ENCODE assay signal across 28 cellular contexts in the genomic region with DNA sequence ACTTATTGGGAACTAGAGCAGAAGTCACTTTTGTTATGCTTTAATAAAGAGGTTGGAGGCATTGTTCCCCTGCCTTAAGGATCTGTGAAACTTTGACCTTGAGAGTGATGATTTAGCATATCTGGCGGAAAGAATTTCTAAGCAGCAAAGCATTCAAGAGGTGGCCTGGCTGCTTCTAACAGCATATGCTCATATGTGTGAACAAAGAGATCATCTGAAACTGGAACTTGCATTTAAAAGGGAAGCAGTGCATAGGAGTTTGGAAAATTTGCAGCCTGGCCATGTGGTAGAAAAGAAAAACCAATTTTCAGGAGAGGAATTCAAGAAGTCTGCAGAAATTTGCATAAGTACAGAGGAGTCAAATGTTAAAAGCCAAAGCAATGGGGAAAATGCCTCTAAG.
"Had no signal": no experiment of that assay in that cellular context is flagged by ENCODE, and none has a peak within 500 bp of the region (broad histone marks: within the 10 kb centered on the region; RNA-seq: fewer than 3 reads in every experiment).

No MANE protein-coding gene starts in this region.

- H3K4me1 Mint-ChIP-seq: naive thymus-derived CD4-positive, alpha-beta T cell; natural killer cell; nephron; neural progenitor cell; stimulated activated naive CD8-positive, alpha-beta T cell treated with anti-CD3 and anti-CD28 coated beads, Interleukin-15, amount 100 ng/mL, for 72 hours had no signal

- H3K4me1 ChIP-seq: neural progenitor cell, parathyroid adenoma, psoas muscle, sigmoid colon, testis, tibial artery, transverse colon, upper lobe of right lung, uterus had no signal

- H3K27me3 Mint-ChIP-seq: type B pancreatic cell had no signal

- H3K36me3 ChIP-seq: neural progenitor cell, ovary, sigmoid colon, suprapubic skin, tibial artery, transverse colon, upper lobe of right lung, uterus had no signal

- H3K9me3 ChIP-seq: psoas muscle, testis, upper lobe of right lung had no signal

- H3K4me3 ChIP-seq: neural progenitor cell, ovary, psoas muscle, sigmoid colon, suprapubic skin, testis, tibial artery, transverse colon, upper lobe of right lung, uterus had no signal

- H3K4me3 Mint-ChIP-seq: naive thymus-derived CD4-positive, alpha-beta T cell; natural killer cell; nephron; neural progenitor cell; stimulated activated memory B cell treated with anti-CD40 and anti-IgM and Interleukin-4, amounts not matched to agents 10 μg/mL and 1 μg/mL and 100 μg/mL, for 72 hours; stimulated activated naive CD8-positive, alpha-beta T cell treated with anti-CD3 and anti-CD28 coated beads, Interleukin-15, amount 100 ng/mL, for 72 hours; type B pancreatic cell had no signal

- DNase-seq: naive thymus-derived CD4-positive, alpha-beta T cell; natural killer cell; occipital lobe; ovary; psoas muscle; right cardiac atrium; sigmoid colon; small intestine; stimulated activated CD4-positive, alpha-beta T cell treated with anti-CD3 and anti-CD28 coated beads, Interleukin-1b, Interleukin-23, amount 100 ng/mL, for 48 hours; stimulated activated CD4-positive, alpha-beta T cell treated with anti-CD3 and anti-CD28 coated beads, Interleukin-4, amount 100 ng/mL, for 1 hour; stimulated activated CD4-positive, alpha-beta T cell treated with anti-CD3 and anti-CD28 coated beads, Interleukin-4, amount 100 ng/mL, for 4 hours; stimulated activated CD8-positive, alpha-beta memory T cell treated with anti-CD3 and anti-CD28 coated beads, Interleukin-4, amount 100 ng/mL, for 48 hours; stimulated activated naive CD4-positive, alpha-beta T cell; stimulated activated naive CD8-positive, alpha-beta T cell treated with anti-CD3 and anti-CD28 coated beads, Interleukin-15, amount 100 ng/mL, for 72 hours; stimulated activated naive CD8-positive, alpha-beta T cell treated with anti-CD3 and anti-CD28 coated beads, Interleukin-15, Interleukin-2, amounts not matched to agents 100 U/mL and 50 U/mL, for 24 hours; substantia nigra; testis; tibial artery; transverse colon; upper lobe of right lung; uterus had no signal

- H3K27ac Mint-ChIP-seq: naive thymus-derived CD4-positive, alpha-beta T cell; natural killer cell; nephron; neural progenitor cell; progenitor cell of endocrine pancreas; stimulated activated memory B cell treated with anti-CD40 and anti-IgM and Interleukin-4, amounts not matched to agents 10 μg/mL and 1 μg/mL and 100 μg/mL, for 72 hours; stimulated activated naive CD8-positive, alpha-beta T cell treated with anti-CD3 and anti-CD28 coated beads, Interleukin-15, amount 100 ng/mL, for 72 hours; type B pancreatic cell had no signal

- ATAC-seq: naive thymus-derived CD4-positive, alpha-beta T cell; natural killer cell; psoas muscle; right cardiac atrium; stimulated activated memory B cell treated with anti-CD40 and anti-IgM and Interleukin-4, amounts not matched to agents 10 μg/mL and 1 μg/mL and 100 μg/mL, for 72 hours; stimulated activated naive CD8-positive, alpha-beta T cell treated with anti-CD3 and anti-CD28 coated beads, Interleukin-15, amount 100 ng/mL, for 72 hours; stimulated activated naive CD8-positive, alpha-beta T cell treated with anti-CD3 and anti-CD28 coated beads, Interleukin-15, Interleukin-2, amounts not matched to agents 100 U/mL and 50 U/mL, for 24 hours; upper lobe of right lung had no signal

- H3K36me3 Mint-ChIP-seq: naive thymus-derived CD4-positive, alpha-beta T cell; type B pancreatic cell had no signal

- H3K27ac ChIP-seq: neural progenitor cell, ovary, parathyroid adenoma, psoas muscle, sigmoid colon, suprapubic skin, testis, tibial artery, transverse colon, upper lobe of right lung, uterus had no signal
